In the genomic region with DNA sequence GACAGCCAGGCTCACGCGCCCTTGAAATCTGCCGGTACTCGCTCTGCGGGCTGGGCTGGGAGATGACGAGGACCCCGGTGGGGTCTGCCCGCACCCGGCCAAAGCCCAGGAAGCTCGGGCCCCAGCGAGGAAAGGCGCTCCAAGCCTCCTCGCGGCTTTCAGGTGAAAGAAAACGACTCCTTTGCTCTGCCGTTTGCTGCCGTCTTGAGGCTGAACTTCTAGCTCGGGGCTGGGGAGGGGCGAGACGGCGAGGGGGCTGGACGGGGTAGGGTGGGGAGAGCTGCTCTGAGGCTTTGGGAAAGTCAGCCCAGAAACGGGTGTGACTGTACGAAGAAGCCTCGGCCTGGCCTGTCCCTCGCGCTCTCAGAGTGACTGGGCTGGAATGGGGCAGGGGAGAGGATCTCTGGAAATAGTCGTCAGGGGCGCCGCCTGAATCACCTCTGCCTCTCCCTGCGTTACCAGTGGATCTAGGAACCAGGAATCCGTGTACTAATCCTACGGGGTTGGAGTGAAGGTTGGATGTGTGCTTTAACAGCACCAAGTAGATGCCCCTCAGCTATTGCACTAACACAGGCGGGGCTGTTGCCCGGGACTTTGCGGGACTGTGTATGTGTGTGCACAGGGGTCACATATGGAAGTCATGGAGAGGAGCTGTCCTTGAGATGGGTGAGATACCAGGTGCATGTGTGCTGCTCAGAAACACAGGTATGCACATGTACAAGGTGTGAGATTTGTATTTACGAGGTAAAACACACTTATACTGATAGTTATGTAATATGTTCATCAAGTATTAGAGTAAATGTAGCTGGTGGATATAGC, we compare ENCODE assay signal across 10 cellular contexts. TPM values are rescaled to one million over a fixed set of nuclear protein-coding genes. Genes with fewer than 3 reads are reported as not detected.
DNase-seq lines count a peak whose midpoint lies in the region; ATAC-seq, FAIRE-seq and TF ChIP-seq lines count a peak whose summit lies in the region.
"Had no signal": no experiment of that assay in that cellular context is flagged by ENCODE, and none has a peak within 500 bp of the region (broad histone marks: within the 10 kb centered on the region; RNA-seq: fewer than 3 reads in every experiment).

No MANE protein-coding gene starts in this region.

- H3K36me3 ChIP-seq in ascending aorta, result no peaks in the 10 kb centered on the region
- no peaks in the 10 kb centered on the region for H3K36me3 ChIP-seq in left lung
- no peaks in the 10 kb centered on the region for H3K36me3 ChIP-seq in suprapubic skin

- H3K4me1 Mint-ChIP-seq in activated T-cell treated with anti-CD3 and anti-CD28 coated beads, Interleukin-2, amount 50 U/mL, for 4 hours (ENCODE audit: low read depth), result peaks cover 39% of the 10 kb centered on the region

- no peak for FAIRE-seq in D721Med (lab: Jason Lieb, UNC)

- H3K9me3 ChIP-seq in ascending aorta (no peaks in the 10 kb centered on the region), left lung (no peaks in the 10 kb centered on the region), suprapubic skin (no peaks in the 10 kb centered on the region)

- H3K27me3 Mint-ChIP-seq in activated T-cell treated with anti-CD3 and anti-CD28 coated beads, Interleukin-2, amount 50 U/mL, for 4 hours (ENCODE audit: low read depth), result peaks cover 76% of the 10 kb centered on the region

- WGBS in suprapubic skin, result 13% methylated on average over 30 of the region's 37 CpGs

- no peak for TF ChIP-seq EP300 in suprapubic skin (IDR thresholded peaks at IDR 0.05)

- H3K27ac ChIP-seq in ascending aorta (no peak overlapping the region), left lung (no peak overlapping the region), suprapubic skin (no peak overlapping the region)

- TF ChIP-seq CTCF in ascending aorta (IDR thresholded peaks at IDR 0.05) (no peak), left lung (IDR thresholded peaks at IDR 0.05) (no peak), suprapubic skin (IDR thresholded peaks at IDR 0.05) (no peak), D721Med (IDR thresholded peaks at IDR 0.05; ENCODE audit: insufficient read depth, missing control alignments) (no peak)

- peaks cover 22 to 26% of the 10 kb centered on the region in 2 donors for H3K4me1 ChIP-seq in ascending aorta
- H3K4me1 ChIP-seq in left lung, result peaks cover 34 to 48% of the 10 kb centered on the region in 2 donors
- peaks cover 44% of the 10 kb centered on the region for H3K4me1 ChIP-seq in suprapubic skin

- H3K36me3 Mint-ChIP-seq in activated T-cell treated with anti-CD3 and anti-CD28 coated beads, Interleukin-2, amount 50 U/mL, for 4 hours (ENCODE audit: insufficient read depth), result no peaks in the 10 kb centered on the region

- intact Hi-C loops in ascending aorta (cut with DNase I), result no loop called here
- intact Hi-C loops in left lung (cut with DNase I), result no loop called here

- no peak for ATAC-seq in activated T-cell treated with anti-CD3 and anti-CD28 coated beads, Interleukin-2, amount 50 U/mL, for 4 hours
- ATAC-seq in left lung, result no peak
- ATAC-seq in HG03280 (IDR thresholded peaks at IDR 0.05; ENCODE audit: unreplicated experiment), result no peak

- H3K9me3 Mint-ChIP-seq in activated T-cell treated with anti-CD3 and anti-CD28 coated beads, Interleukin-2, amount 50 U/mL, for 4 hours, result no peaks in the 10 kb centered on the region

- no peak for TF ChIP-seq POLR2A in suprapubic skin (IDR thresholded peaks at IDR 0.05)

- peak overlapping the region; percentile 50 to 69 for H3K4me3 ChIP-seq in ascending aorta
- H3K4me3 ChIP-seq in left lung, result peak overlapping the region; percentile 22 to 28
- H3K4me3 ChIP-seq in suprapubic skin, result peak overlapping the region; percentile 53

- H3K4me3 Mint-ChIP-seq in activated T-cell treated with anti-CD3 and anti-CD28 coated beads, Interleukin-2, amount 50 U/mL, for 4 hours, result peak overlapping the region; percentile 66

- H3K27me3 ChIP-seq in ascending aorta, result peaks cover 38% of the 10 kb centered on the region
- peaks cover 90 to 99% of the 10 kb centered on the region in 2 donors for H3K27me3 ChIP-seq in left lung
- H3K27me3 ChIP-seq in suprapubic skin, result peaks cover 97% of the 10 kb centered on the region

- no peak for DNase-seq in activated T-cell treated with anti-CD3 and anti-CD28 coated beads, Interleukin-2, amount 50 U/mL, for 4 hours
- DNase-seq in activated T-cell treated with anti-CD3 and anti-CD28 coated beads for 4 hours (no peak), ascending aorta (ENCODE audit: low spot score in 2 of 2) (no peak), left lung (no peak), suprapubic skin (ENCODE audit: low spot score in 2 of 2) (peak in 1 of 2 donors; percentile 50), D721Med (ENCODE audit: insufficient read length, low spot score) (no peak), SHP77 treated with DMSO at 0.1 percent for 48 hours (lab: John Stamatoyannopoulos, UW) (no peak)
- DNase-seq: DMS153, hypothalamus had no signal

RNA-seq across cellular contexts. Expression of a gene that starts 0.5 kb away (rescaled TPM):
- not detected for total RNA-seq in activated T-cell treated with anti-CD3 and anti-CD28 coated beads, Interleukin-2, amount 50 U/mL, for 4 hours
- not detected for total RNA-seq in ascending aorta
- not detected for total RNA-seq in left lung
- under 1 TPM in 1 of 4 donors, not detected in 3; 0.26 TPM for total RNA-seq in suprapubic skin

RNA-seq across cellular contexts. Expression of a gene that starts 0.6 kb away (rescaled TPM):
- under 1 TPM in 1 of 3 donors, not detected in 2; 0.05 TPM for total RNA-seq in activated T-cell treated with anti-CD3 and anti-CD28 coated beads, Interleukin-2, amount 50 U/mL, for 4 hours
- total RNA-seq in ascending aorta (not detected), left lung (not detected), suprapubic skin (under 1 TPM in 1 of 4 donors, not detected in 3; 0.30 TPM)

RNA-seq across cellular contexts. Expression of a gene that starts 58.6 kb away (rescaled TPM):
- not detected for total RNA-seq in activated T-cell treated with anti-CD3 and anti-CD28 coated beads, Interleukin-2, amount 50 U/mL, for 4 hours
- not detected for total RNA-seq in ascending aorta
- total RNA-seq in left lung, result not detected
- total RNA-seq in suprapubic skin, result not detected
